ENCODE assay signal across 27 cellular contexts in the genomic region with DNA sequence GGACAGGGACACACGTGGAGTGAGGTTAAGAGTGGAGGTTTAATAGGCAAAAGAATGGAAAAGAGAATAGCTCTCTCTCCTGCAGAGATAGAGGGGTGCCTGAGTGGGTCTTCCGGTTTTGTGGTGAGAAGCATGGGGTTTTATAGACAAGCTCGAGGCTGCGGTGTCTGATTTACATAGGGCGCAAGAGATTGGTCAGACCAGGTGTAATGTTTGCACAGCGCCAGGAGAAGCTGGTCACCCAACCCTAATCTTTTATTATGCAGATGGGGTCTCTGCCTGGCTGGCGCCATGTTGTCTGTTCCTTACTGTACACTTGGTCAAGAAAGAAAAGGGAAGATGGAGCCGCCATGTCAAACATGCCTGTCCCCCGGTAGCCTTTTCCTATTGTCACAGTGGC.
"Had no signal": no experiment of that assay in that cellular context is flagged by ENCODE, and none has a peak within 500 bp of the region (broad histone marks: within the 10 kb centered on the region; RNA-seq: fewer than 3 reads in every experiment).

No MANE protein-coding gene starts in this region.

- ATAC-seq: natural killer cell; psoas muscle; right lobe of liver; stimulated activated memory B cell treated with anti-CD40 and anti-IgM and Interleukin-4, amounts not matched to agents 10 μg/mL and 1 μg/mL and 100 μg/mL, for 72 hours; stimulated activated naive CD8-positive, alpha-beta T cell treated with anti-CD3 and anti-CD28 coated beads, Interleukin-15, amount 100 ng/mL, for 72 hours had no signal

- H3K27ac ChIP-seq: left ventricle myocardium inferior, neural progenitor cell, neutrophil, parathyroid adenoma, psoas muscle, right lobe of liver, transverse colon, upper lobe of left lung, vagina had no signal

- H3K27me3 ChIP-seq: neural progenitor cell, neutrophil, right lobe of liver, transverse colon, upper lobe of left lung, vagina had no signal

- DNase-seq: hypothalamus; immature natural killer cell; kidney; left ventricle myocardium inferior; mesendoderm; naive B cell; natural killer cell; nephron progenitor cell; occipital lobe; psoas muscle; right lobe of liver; stimulated activated CD4-positive, alpha-beta T cell treated with anti-CD3 and anti-CD28 coated beads, Interleukin-1b, Interleukin-23, amount 100 ng/mL, for 48 hours; stimulated activated CD4-positive, alpha-beta T cell treated with anti-CD3 and anti-CD28 coated beads, Interleukin-2, amount 100 ng/mL, for 48 hours; stimulated activated CD4-positive, alpha-beta T cell treated with anti-CD3 and anti-CD28 coated beads, Interleukin-4, amount 100 ng/mL, for 4 hours; stimulated activated CD8-positive, alpha-beta memory T cell treated with anti-CD3 and anti-CD28 coated beads, Interleukin-4, amount 100 ng/mL, for 48 hours; stimulated activated naive CD4-positive, alpha-beta T cell treated with Interleukin-2 at 50 U/mL for 16 hours; stimulated activated naive CD8-positive, alpha-beta T cell treated with anti-CD3 and anti-CD28 coated beads, Interleukin-15, amount 100 ng/mL, for 72 hours; substantia nigra; transverse colon had no signal

- H3K4me3 ChIP-seq: left ventricle myocardium inferior, lung, neural progenitor cell, psoas muscle, right lobe of liver, smooth muscle cell, transverse colon, upper lobe of left lung, vagina had no signal

- H3K36me3 ChIP-seq: left ventricle myocardium inferior, neural progenitor cell, neutrophil, right lobe of liver, transverse colon, upper lobe of left lung, vagina had no signal

- H3K9me3 ChIP-seq: left ventricle myocardium inferior, neutrophil, psoas muscle, right lobe of liver, transverse colon, upper lobe of left lung, vagina had no signal

- H3K4me1 ChIP-seq: left ventricle myocardium inferior, parathyroid adenoma, psoas muscle, right lobe of liver, transverse colon, upper lobe of left lung, vagina had no signal
